ENCODE assay signal across 13 cellular contexts in the genomic region with DNA sequence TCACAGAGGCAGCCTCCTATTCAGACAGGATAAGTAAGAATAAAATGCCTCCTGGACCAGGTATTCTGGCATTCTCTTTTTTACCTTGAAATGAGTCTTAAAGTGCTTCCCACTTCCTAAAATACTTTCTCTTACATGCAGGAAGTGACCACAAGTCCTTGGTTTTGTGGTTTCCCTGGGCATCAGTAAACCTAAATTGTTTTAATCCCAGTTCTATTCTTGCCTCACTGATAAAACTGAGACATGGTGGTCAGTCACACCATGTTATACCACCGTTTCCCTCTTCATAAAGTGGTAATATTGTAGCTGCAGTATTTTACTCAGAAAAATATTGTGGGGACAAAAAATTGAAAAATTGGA. TPM values are rescaled to one million over a fixed set of nuclear protein-coding genes. Genes with fewer than 3 reads are reported as not detected.
A peak's percentile ranks its signal among the peaks of the same experiment; 100 is the strongest.
DNase-seq lines count a peak whose midpoint lies in the region; ATAC-seq and TF ChIP-seq lines count a peak whose summit lies in the region.
"Had no signal": no experiment of that assay in that cellular context is flagged by ENCODE, and none has a peak within 500 bp of the region (broad histone marks: within the 10 kb centered on the region; RNA-seq: fewer than 3 reads in every experiment).

No MANE protein-coding gene starts in this region.

- POLR2A ChIA-PET in activated CD4-positive, alpha-beta memory T cell treated with anti-CD3 and anti-CD28 coated beads, Interleukin-2, amount 10 ng/mL, durations not matched to agents 7 days and 5 days (lab: Charles Lee) = interaction anchor here (1.3 to 6.8 kb wide), 2 partner anchors 10 to 15 kb away, joined by 5 to 50 read pairs; a partner anchor contains a TSS
- POLR2A ChIA-PET in activated CD4-positive, alpha-beta memory T cell treated with anti-CD3 and anti-CD28 coated beads for 36 hours (lab: Charles Lee) = interaction anchor here (0.7 kb wide), 1 partner anchor 315 kb away, joined by 4 read pairs; no protein-coding TSS in a partner anchor

- H2AFZ ChIP-seq in OCI-LY3 (ENCODE audit: low read depth, low read length) = peak overlapping the region; percentile 95; the same call in 1 of the 2 replicates

- H3K9ac ChIP-seq in OCI-LY3 (ENCODE audit: low read length) = no peak overlapping the region

- ATAC-seq in GM18868 (IDR thresholded peaks at IDR 0.05; ENCODE audit: unreplicated experiment) = no peak
- ATAC-seq: SK-N-SH treated with all-trans-retinoic acid at 6 μM for 48 hours had no signal

- DNase-seq in activated CD4-positive, alpha-beta memory T cell treated with anti-CD3 and anti-CD28 coated beads, Interleukin-2, amount 10 ng/mL, durations not matched to agents 7 days and 5 days = no peak
- DNase-seq in activated CD4-positive, alpha-beta memory T cell treated with anti-CD3 and anti-CD28 coated beads for 36 hours = no peak
- DNase-seq in endothelial cell (ENCODE audit: low spot score) (no peak), osteocyte (ENCODE audit: extremely low spot score, unreplicated experiment) (no peak), NAMALWA (ENCODE audit: low spot score) (no peak), hippocampal formation (lab: John Stamatoyannopoulos, UW) (no peak)
- DNase-seq: esophagus squamous epithelium; ovary; stimulated activated CD4-positive, alpha-beta T cell treated with anti-CD3 and anti-CD28 coated beads, Interleukin-4, amount 100 ng/mL, for 1 hour had no signal

- TF ChIP-seq CTCF in OCI-LY3 (IDR thresholded peaks at IDR 0.05; ENCODE audit: low read depth, low read length) (no peak), endothelial cell (IDR thresholded peaks at IDR 0.05; ENCODE audit: unreplicated experiment) (no peak), osteocyte (IDR thresholded peaks at IDR 0.05) (no peak)

- H3K9me3 ChIP-seq in OCI-LY3 (ENCODE audit: insufficient read depth, low read length) = no peaks in the 10 kb centered on the region
- H3K9me3 ChIP-seq: esophagus squamous epithelium, ovary had no signal

- no peaks in the 10 kb centered on the region for H3K9me3 Mint-ChIP-seq in activated CD4-positive, alpha-beta memory T cell treated with anti-CD3 and anti-CD28 coated beads, Interleukin-2, amount 10 ng/mL, durations not matched to agents 7 days and 5 days
- no peaks in the 10 kb centered on the region for H3K9me3 Mint-ChIP-seq in activated CD4-positive, alpha-beta memory T cell treated with anti-CD3 and anti-CD28 coated beads for 36 hours
- H3K9me3 Mint-ChIP-seq in endothelial cell (ENCODE audit: unreplicated experiment) (no peaks in the 10 kb centered on the region), osteocyte (ENCODE audit: unreplicated experiment) (no peaks in the 10 kb centered on the region)

- CTCF ChIA-PET in activated CD4-positive, alpha-beta memory T cell treated with anti-CD3 and anti-CD28 coated beads, Interleukin-2, amount 10 ng/mL, durations not matched to agents 7 days and 5 days (lab: Charles Lee) = interaction anchor here (0.8 kb wide), 1 partner anchor 70 kb away, joined by 3 read pairs; no protein-coding TSS in a partner anchor
- CTCF ChIA-PET in activated CD4-positive, alpha-beta memory T cell treated with anti-CD3 and anti-CD28 coated beads for 36 hours (lab: Charles Lee) = interaction anchor here (1.6 kb wide), 1 partner anchor 62 kb away, joined by 3 read pairs; no protein-coding TSS in a partner anchor

- no peak overlapping the region for H3K4me3 ChIP-seq in OCI-LY3 (ENCODE audit: low read length)

- no peaks in the 10 kb centered on the region for H4K20me1 ChIP-seq in OCI-LY3 (ENCODE audit: insufficient read depth, low read length)

- H3K4me1 Mint-ChIP-seq in activated CD4-positive, alpha-beta memory T cell treated with anti-CD3 and anti-CD28 coated beads, Interleukin-2, amount 10 ng/mL, durations not matched to agents 7 days and 5 days = peaks cover 10% of the 10 kb centered on the region
- peaks cover 10% of the 10 kb centered on the region for H3K4me1 Mint-ChIP-seq in activated CD4-positive, alpha-beta memory T cell treated with anti-CD3 and anti-CD28 coated beads for 36 hours (ENCODE audit: low read depth)
- H3K4me1 Mint-ChIP-seq in endothelial cell (ENCODE audit: unreplicated experiment) = peaks cover 23% of the 10 kb centered on the region
- peaks cover 12% of the 10 kb centered on the region for H3K4me1 Mint-ChIP-seq in osteocyte (ENCODE audit: unreplicated experiment)

- H3K27me3 Mint-ChIP-seq in activated CD4-positive, alpha-beta memory T cell treated with anti-CD3 and anti-CD28 coated beads, Interleukin-2, amount 10 ng/mL, durations not matched to agents 7 days and 5 days = peaks cover 12% of the 10 kb centered on the region
- H3K27me3 Mint-ChIP-seq in activated CD4-positive, alpha-beta memory T cell treated with anti-CD3 and anti-CD28 coated beads for 36 hours = no peaks in the 10 kb centered on the region
- H3K27me3 Mint-ChIP-seq in endothelial cell (ENCODE audit: unreplicated experiment) = peaks cover 2% of the 10 kb centered on the region
- peaks cover 24% of the 10 kb centered on the region for H3K27me3 Mint-ChIP-seq in osteocyte (ENCODE audit: unreplicated experiment)

- no peaks in the 10 kb centered on the region for H3K79me2 ChIP-seq in OCI-LY3 (ENCODE audit: low read length)

- H3K4me3 Mint-ChIP-seq in activated CD4-positive, alpha-beta memory T cell treated with anti-CD3 and anti-CD28 coated beads, Interleukin-2, amount 10 ng/mL, durations not matched to agents 7 days and 5 days = peak overlapping the region; percentile 71
- H3K4me3 Mint-ChIP-seq in activated CD4-positive, alpha-beta memory T cell treated with anti-CD3 and anti-CD28 coated beads for 36 hours = no peak overlapping the region
- H3K4me3 Mint-ChIP-seq in endothelial cell (ENCODE audit: unreplicated experiment) = peak overlapping the region; percentile 95
- peak overlapping the region; percentile 86 for H3K4me3 Mint-ChIP-seq in osteocyte (ENCODE audit: unreplicated experiment)

- intact Hi-C loops in activated CD4-positive, alpha-beta memory T cell treated with anti-CD3 and anti-CD28 coated beads for 36 hours (cut with micrococcal nuclease) = no loop called here

- no peak overlapping the region for H3K27ac ChIP-seq in OCI-LY3 (ENCODE audit: low read length)

- peaks cover 12% of the 10 kb centered on the region for H3K4me1 ChIP-seq in OCI-LY3 (ENCODE audit: low read length)

- H3K27ac Mint-ChIP-seq in activated CD4-positive, alpha-beta memory T cell treated with anti-CD3 and anti-CD28 coated beads, Interleukin-2, amount 10 ng/mL, durations not matched to agents 7 days and 5 days = no peak overlapping the region
- no peak overlapping the region for H3K27ac Mint-ChIP-seq in activated CD4-positive, alpha-beta memory T cell treated with anti-CD3 and anti-CD28 coated beads for 36 hours
- H3K27ac Mint-ChIP-seq in endothelial cell (ENCODE audit: unreplicated experiment) (peak overlapping the region; percentile 97), osteocyte (ENCODE audit: unreplicated experiment) (no peak overlapping the region)

- H3K36me3 ChIP-seq in OCI-LY3 (replicated peaks; ENCODE audit: low read depth, low read length) = no peaks in the 10 kb centered on the region
- H3K36me3 ChIP-seq: ovary had no signal

- H3K4me2 ChIP-seq in OCI-LY3 (ENCODE audit: low read length) = peak overlapping the region; percentile 94; the same call in 1 of the 2 replicates

- no peaks in the 10 kb centered on the region for H3K27me3 ChIP-seq in OCI-LY3 (ENCODE audit: low read depth, low read length)
- H3K27me3 ChIP-seq: esophagus squamous epithelium, ovary had no signal

- no peaks in the 10 kb centered on the region for H3K36me3 Mint-ChIP-seq in activated CD4-positive, alpha-beta memory T cell treated with anti-CD3 and anti-CD28 coated beads, Interleukin-2, amount 10 ng/mL, durations not matched to agents 7 days and 5 days (ENCODE audit: low read depth)
- no peaks in the 10 kb centered on the region for H3K36me3 Mint-ChIP-seq in activated CD4-positive, alpha-beta memory T cell treated with anti-CD3 and anti-CD28 coated beads for 36 hours
- peaks cover 19% of the 10 kb centered on the region for H3K36me3 Mint-ChIP-seq in endothelial cell (ENCODE audit: low read depth, unreplicated experiment)
- peaks cover 16% of the 10 kb centered on the region for H3K36me3 Mint-ChIP-seq in osteocyte (ENCODE audit: unreplicated experiment)

RNA-seq across cellular contexts. Expression of a gene that starts 1.2 kb away (rescaled TPM):
- total RNA-seq in activated CD4-positive, alpha-beta memory T cell treated with anti-CD3 and anti-CD28 coated beads, Interleukin-2, amount 10 ng/mL, durations not matched to agents 7 days and 5 days = 1 to 10 TPM; 1.5 to 1.8 TPM
- total RNA-seq in activated CD4-positive, alpha-beta memory T cell treated with anti-CD3 and anti-CD28 coated beads for 36 hours = 1 to 10 TPM; 4.4 to 4.8 TPM
- total RNA-seq in endothelial cell (ENCODE audit: unreplicated experiment) (38.4 TPM), osteocyte (22.7 and 28.1 TPM in 2 replicates)

RNA-seq across cellular contexts. Expression of a gene that starts 16.2 kb away (rescaled TPM):
- 10 to 100 TPM; 75.6 to 77.6 TPM for total RNA-seq in activated CD4-positive, alpha-beta memory T cell treated with anti-CD3 and anti-CD28 coated beads, Interleukin-2, amount 10 ng/mL, durations not matched to agents 7 days and 5 days
- 10 to 100 TPM; 64.1 TPM for total RNA-seq in activated CD4-positive, alpha-beta memory T cell treated with anti-CD3 and anti-CD28 coated beads for 36 hours
- 46.1 TPM for total RNA-seq in endothelial cell (ENCODE audit: unreplicated experiment)
- 42.9 and 43.9 TPM in 2 replicates for total RNA-seq in osteocyte

RNA-seq across cellular contexts. Expression of a gene that starts 50.3 kb away (rescaled TPM):
- 10 to 100 TPM; 82.1 to 85.6 TPM for total RNA-seq in activated CD4-positive, alpha-beta memory T cell treated with anti-CD3 and anti-CD28 coated beads, Interleukin-2, amount 10 ng/mL, durations not matched to agents 7 days and 5 days
- 10 to 100 TPM; 66.1 to 67.5 TPM for total RNA-seq in activated CD4-positive, alpha-beta memory T cell treated with anti-CD3 and anti-CD28 coated beads for 36 hours
- total RNA-seq in endothelial cell (ENCODE audit: unreplicated experiment) (70.8 TPM), osteocyte (78.8 and 80.9 TPM in 2 replicates)

RNA-seq across cellular contexts. Expression of a gene that starts 50.5 kb away (rescaled TPM):
- total RNA-seq in activated CD4-positive, alpha-beta memory T cell treated with anti-CD3 and anti-CD28 coated beads, Interleukin-2, amount 10 ng/mL, durations not matched to agents 7 days and 5 days = 10 to 100 TPM; 27.6 to 29.0 TPM
- 10 to 100 TPM; 21.2 to 23.6 TPM for total RNA-seq in activated CD4-positive, alpha-beta memory T cell treated with anti-CD3 and anti-CD28 coated beads for 36 hours
- total RNA-seq in endothelial cell (ENCODE audit: unreplicated experiment) (25.0 TPM), osteocyte (35.5 and 38.7 TPM in 2 replicates)

RNA-seq across cellular contexts. Expression of a gene that starts 52.6 kb away (rescaled TPM):
- not detected for total RNA-seq in activated CD4-positive, alpha-beta memory T cell treated with anti-CD3 and anti-CD28 coated beads, Interleukin-2, amount 10 ng/mL, durations not matched to agents 7 days and 5 days
- not detected for total RNA-seq in activated CD4-positive, alpha-beta memory T cell treated with anti-CD3 and anti-CD28 coated beads for 36 hours
- total RNA-seq in endothelial cell (ENCODE audit: unreplicated experiment) = not detected
- total RNA-seq in osteocyte = not detected in 2 replicates
- total RNA-seq: esophagus squamous epithelium, ovary, subcutaneous adipose tissue had no signal
